27 cellular contexts compared by ENCODE assay signal in the genomic region with DNA sequence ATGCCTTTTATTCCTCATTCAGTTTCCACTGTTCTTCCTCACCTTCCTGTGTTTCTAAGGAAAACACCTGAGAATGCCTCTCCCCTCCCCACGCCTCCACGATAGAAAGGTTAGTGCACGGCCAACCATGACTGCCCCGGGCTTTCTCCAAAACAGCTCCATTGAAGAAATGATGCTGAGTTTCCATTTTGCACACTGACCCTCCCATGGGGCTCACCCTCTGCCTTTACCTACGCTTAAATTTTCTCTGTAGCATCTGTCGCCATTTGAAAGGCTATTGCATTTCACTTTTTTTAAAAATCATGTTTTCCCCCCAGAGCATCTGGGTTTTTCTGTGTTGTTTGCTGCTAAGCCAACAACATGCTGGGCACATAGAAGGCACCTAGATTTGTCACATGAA.
"Had no signal": no experiment of that assay in that cellular context is flagged by ENCODE, and none has a peak within 500 bp of the region (broad histone marks: within the 10 kb centered on the region; RNA-seq: fewer than 3 reads in every experiment).

No MANE protein-coding gene starts in this region.

- FAIRE-seq: astrocyte, small intestine had no signal

- H3K36me3 ChIP-seq: brain microvascular endothelial cell, gastroesophageal sphincter, neural progenitor cell, sigmoid colon, transverse colon had no signal

- ATAC-seq: activated CD8-positive, alpha-beta T cell treated with anti-CD3 and anti-CD28 coated beads for 36 hours; activated T-cell treated with anti-CD3 and anti-CD28 coated beads, Interleukin-2, amount 50 U/mL, for 4 hours; activated T-helper 17 cell treated with anti-CD3 and anti-CD28 coated beads, Interleukin-2, amount 50 U/mL, for 72 hours; effector memory CD8-positive, alpha-beta T cell; gastroesophageal sphincter; naive thymus-derived CD8-positive, alpha-beta T cell; psoas muscle; stimulated activated effector memory CD8-positive, alpha-beta T cell treated with anti-CD3 and anti-CD28 coated beads, Interleukin-12 subunit alpha, Interleukin-12 subunit beta, amount 100 ng/mL, for 72 hours had no signal

- H3K4me1 ChIP-seq: gastroesophageal sphincter, neural progenitor cell, parathyroid adenoma, transverse colon had no signal

- H3K9me3 Mint-ChIP-seq: activated B cell treated with CpG ODN at 0.5 μM for 24 hours; activated CD8-positive, alpha-beta T cell treated with anti-CD3 and anti-CD28 coated beads for 36 hours; activated T-cell treated with anti-CD3 and anti-CD28 coated beads, Interleukin-2, amount 50 U/mL, for 4 hours; activated T-helper 17 cell treated with anti-CD3 and anti-CD28 coated beads, Interleukin-2, amount 50 U/mL, for 72 hours; effector memory CD8-positive, alpha-beta T cell; memory B cell; naive thymus-derived CD8-positive, alpha-beta T cell; neural progenitor cell; stimulated activated effector memory CD8-positive, alpha-beta T cell treated with anti-CD3 and anti-CD28 coated beads, Interleukin-12 subunit alpha, Interleukin-12 subunit beta, amount 100 ng/mL, for 72 hours had no signal

- H3K27me3 Mint-ChIP-seq: activated B cell treated with CpG ODN at 0.5 μM for 24 hours; activated CD8-positive, alpha-beta T cell treated with anti-CD3 and anti-CD28 coated beads for 36 hours; activated T-helper 17 cell treated with anti-CD3 and anti-CD28 coated beads, Interleukin-2, amount 50 U/mL, for 72 hours; effector memory CD8-positive, alpha-beta T cell; memory B cell; naive thymus-derived CD8-positive, alpha-beta T cell had no signal

- H3K27ac ChIP-seq: brain microvascular endothelial cell, gastroesophageal sphincter, hepatocyte, neural progenitor cell, parathyroid adenoma, psoas muscle, sigmoid colon, testis, transverse colon had no signal

- H3K9ac ChIP-seq: neural progenitor cell, parathyroid adenoma had no signal

- H3K36me3 Mint-ChIP-seq: stimulated activated effector memory CD8-positive, alpha-beta T cell treated with anti-CD3 and anti-CD28 coated beads, Interleukin-12 subunit alpha, Interleukin-12 subunit beta, amount 100 ng/mL, for 72 hours had no signal

- H3K27me3 ChIP-seq: brain microvascular endothelial cell, gastroesophageal sphincter, hepatocyte, neural progenitor cell, sigmoid colon, testis, transverse colon had no signal

- H3K4me2 ChIP-seq: hepatocyte, neural progenitor cell had no signal

- H3K4me3 Mint-ChIP-seq: activated B cell treated with CpG ODN at 0.5 μM for 24 hours; activated CD8-positive, alpha-beta T cell treated with anti-CD3 and anti-CD28 coated beads for 36 hours; activated T-cell treated with anti-CD3 and anti-CD28 coated beads, Interleukin-2, amount 50 U/mL, for 4 hours; activated T-helper 17 cell treated with anti-CD3 and anti-CD28 coated beads, Interleukin-2, amount 50 U/mL, for 72 hours; effector memory CD8-positive, alpha-beta T cell; memory B cell; naive thymus-derived CD8-positive, alpha-beta T cell; neural progenitor cell; stimulated activated effector memory CD8-positive, alpha-beta T cell treated with anti-CD3 and anti-CD28 coated beads, Interleukin-12 subunit alpha, Interleukin-12 subunit beta, amount 100 ng/mL, for 72 hours had no signal

- H2AFZ ChIP-seq: hepatocyte, neural progenitor cell, parathyroid adenoma had no signal

- DNase-seq: activated B cell treated with CpG ODN at 0.5 μM for 24 hours; activated CD4-positive, alpha-beta T cell treated with anti-CD3 and anti-CD28 coated beads, Interleukin-2, amount 50 U/mL, for 1 hour; activated CD8-positive, alpha-beta T cell treated with anti-CD3 and anti-CD28 coated beads for 36 hours; activated gamma-delta T cell treated with Interleukin-2 at 50 U/mL for 16 hours; activated naive CD4-positive, alpha-beta T cell treated with anti-CD3 and anti-CD28 coated beads, Interleukin-2, amount 50 U/mL, for 16 hours; activated T-cell treated with anti-CD3 and anti-CD28 coated beads, Interleukin-2, amount 50 U/mL, for 4 hours; amniotic stem cell; brain microvascular endothelial cell; cortex of kidney; effector memory CD8-positive, alpha-beta T cell; islet precursor cell; naive thymus-derived CD8-positive, alpha-beta T cell; occipital lobe; psoas muscle; sigmoid colon; small intestine; stimulated activated CD4-positive, alpha-beta T cell treated with anti-CD3 and anti-CD28 coated beads, Interleukin-4, amount 100 ng/mL, for 24 hours; testis; transverse colon had no signal

- H3K9me3 ChIP-seq: gastroesophageal sphincter, psoas muscle, sigmoid colon, testis, transverse colon had no signal

- H3K4me3 ChIP-seq: gastroesophageal sphincter, hepatocyte, neural progenitor cell, psoas muscle, sigmoid colon, testis, transverse colon had no signal

- H3K4me1 Mint-ChIP-seq: activated T-helper 17 cell treated with anti-CD3 and anti-CD28 coated beads, Interleukin-2, amount 50 U/mL, for 72 hours; neural progenitor cell had no signal

- H3K27ac Mint-ChIP-seq: activated B cell treated with CpG ODN at 0.5 μM for 24 hours; activated CD8-positive, alpha-beta T cell treated with anti-CD3 and anti-CD28 coated beads for 36 hours; activated T-helper 17 cell treated with anti-CD3 and anti-CD28 coated beads, Interleukin-2, amount 50 U/mL, for 72 hours; effector memory CD8-positive, alpha-beta T cell; memory B cell; naive thymus-derived CD8-positive, alpha-beta T cell; neural progenitor cell; stimulated activated effector memory CD8-positive, alpha-beta T cell treated with anti-CD3 and anti-CD28 coated beads, Interleukin-12 subunit alpha, Interleukin-12 subunit beta, amount 100 ng/mL, for 72 hours had no signal
